21 cellular contexts compared by ENCODE assay signal in the genomic region with DNA sequence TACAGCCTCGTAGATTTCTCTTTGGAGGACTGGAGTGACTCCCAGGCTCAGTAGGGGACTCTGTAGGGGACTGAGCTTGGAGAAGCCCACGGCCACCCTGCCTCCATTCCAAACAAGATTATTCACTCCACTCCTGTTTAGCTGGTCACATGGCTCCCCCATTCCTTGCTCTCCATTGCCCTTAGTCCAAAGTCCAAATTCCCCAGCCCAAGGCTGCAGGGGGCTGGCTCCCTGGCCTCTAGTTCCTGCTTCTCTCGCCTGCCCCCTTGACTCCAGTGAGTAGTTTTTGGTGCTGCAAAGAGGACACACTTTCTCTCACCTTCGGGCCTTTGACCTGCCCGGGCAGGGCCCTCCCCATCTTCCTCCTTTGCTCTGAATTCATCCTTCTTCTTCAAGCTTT.
"Had no signal": no experiment of that assay in that cellular context is flagged by ENCODE, and none has a peak within 500 bp of the region (broad histone marks: within the 10 kb centered on the region; RNA-seq: fewer than 3 reads in every experiment).

No MANE protein-coding gene starts in this region.

- H3K27ac ChIP-seq: coronary artery, heart right ventricle, left ventricle myocardium inferior, lower lobe of right lung, parathyroid adenoma, psoas muscle, sigmoid colon, skin epidermis, suprapubic skin, thyroid gland had no signal

- DNase-seq: effector CD4-positive, alpha-beta T cell; foreskin melanocyte; heart right ventricle; islet precursor cell; left cardiac atrium; left ventricle myocardium inferior; lower lobe of right lung; mesenchymal stem cell; naive B cell; psoas muscle; sigmoid colon; stimulated activated CD4-positive, alpha-beta T cell treated with anti-CD3 and anti-CD28 coated beads, Interleukin-12 subunit alpha, Interleukin-12 subunit beta, amount 100 ng/mL, for 4 hours; stimulated activated naive CD4-positive, alpha-beta T cell treated with Interleukin-2 at 50 U/mL for 16 hours; thyroid gland had no signal

- H3K4me1 Mint-ChIP-seq: naive B cell, nephron had no signal

- H3K4me3 Mint-ChIP-seq: naive B cell, nephron, type B pancreatic cell had no signal

- H3K4me1 ChIP-seq: heart right ventricle, left ventricle myocardium inferior, lower lobe of right lung, parathyroid adenoma, psoas muscle, sigmoid colon, suprapubic skin, thyroid gland had no signal

- H3K27ac Mint-ChIP-seq: naive B cell, nephron, type B pancreatic cell had no signal

- H3K9me3 ChIP-seq: heart right ventricle, left ventricle myocardium inferior, lower lobe of right lung, psoas muscle, sigmoid colon, suprapubic skin, thyroid gland had no signal

- H3K36me3 Mint-ChIP-seq: naive B cell, type B pancreatic cell had no signal

- FAIRE-seq: urothelium cell line had no signal

- H3K36me3 ChIP-seq: heart right ventricle, left ventricle myocardium inferior, lower lobe of right lung, sigmoid colon, suprapubic skin, thyroid gland had no signal

- H3K27me3 ChIP-seq: heart right ventricle, sigmoid colon, suprapubic skin, thyroid gland had no signal

- ATAC-seq: heart right ventricle, left cardiac atrium, lower lobe of right lung, psoas muscle had no signal

- H3K9ac ChIP-seq: parathyroid adenoma had no signal

- H2AFZ ChIP-seq: parathyroid adenoma had no signal

- H3K4me3 ChIP-seq: coronary artery, heart right ventricle, left ventricle myocardium inferior, lower lobe of right lung, psoas muscle, sigmoid colon, skin epidermis, suprapubic skin, thyroid gland had no signal

- H3K9me3 Mint-ChIP-seq: nephron, type B pancreatic cell had no signal
